ENCODE assay signal across 18 cellular contexts in genomic region chr16:11429823-11430222, GRCh38.
"Had no signal": no experiment of that assay in that cellular context is flagged by ENCODE, and none has a peak within 500 bp of the region (broad histone marks: within the 10 kb centered on the region; RNA-seq: fewer than 3 reads in every experiment).

No MANE protein-coding gene starts in this region.

- H3K36me3 ChIP-seq: thyroid gland had no signal

- ATAC-seq: foreskin keratinocyte; naive thymus-derived CD4-positive, alpha-beta T cell; SK-N-SH treated with all-trans-retinoic acid at 6 μM for 48 hours; stimulated activated naive CD8-positive, alpha-beta T cell treated with anti-CD3 and anti-CD28 coated beads, Interleukin-15, Interleukin-2, amounts not matched to agents 100 U/mL and 50 U/mL, for 24 hours had no signal

- H3K9me3 Mint-ChIP-seq: activated naive CD8-positive, alpha-beta T cell treated with anti-CD3 and anti-CD28 coated beads for 36 hours; neural crest cell had no signal

- H3K27ac ChIP-seq: epithelial cell of prostate, foreskin keratinocyte, thyroid gland had no signal

- H3K4me3 ChIP-seq: thyroid gland had no signal

- H3K4me3 Mint-ChIP-seq: activated naive CD8-positive, alpha-beta T cell treated with anti-CD3 and anti-CD28 coated beads for 36 hours; naive thymus-derived CD4-positive, alpha-beta T cell; neural crest cell had no signal

- H3K4me1 Mint-ChIP-seq: activated naive CD8-positive, alpha-beta T cell treated with anti-CD3 and anti-CD28 coated beads for 36 hours; neural crest cell had no signal

- H3K27me3 ChIP-seq: thyroid gland had no signal

- H3K27me3 Mint-ChIP-seq: activated naive CD8-positive, alpha-beta T cell treated with anti-CD3 and anti-CD28 coated beads for 36 hours had no signal

- H3K36me3 Mint-ChIP-seq: activated naive CD8-positive, alpha-beta T cell treated with anti-CD3 and anti-CD28 coated beads for 36 hours had no signal

- H3K27ac Mint-ChIP-seq: activated naive CD8-positive, alpha-beta T cell treated with anti-CD3 and anti-CD28 coated beads for 36 hours; naive thymus-derived CD4-positive, alpha-beta T cell had no signal

- DNase-seq: activated CD4-positive, alpha-beta T cell treated with anti-CD3 and anti-CD28 coated beads, Interleukin-2, amount 50 U/mL, for 4 hours; activated naive CD4-positive, alpha-beta T cell treated with Interleukin-2 at 50 U/mL for 16 hours; activated naive CD8-positive, alpha-beta T cell treated with anti-CD3 and anti-CD28 coated beads for 36 hours; activated T-cell treated with anti-CD3 and anti-CD28 coated beads, Interleukin-2, amount 50 U/mL, for 48 hours; amniotic stem cell; foreskin keratinocyte; hippocampal formation; kidney glomerular epithelial cell; mesenchymal stem cell; naive thymus-derived CD4-positive, alpha-beta T cell; stimulated activated CD4-positive, alpha-beta T cell treated with anti-CD3 and anti-CD28 coated beads, Interleukin-4, amount 100 ng/mL, for 24 hours; stimulated activated naive CD8-positive, alpha-beta T cell treated with anti-CD3 and anti-CD28 coated beads, Interleukin-15, Interleukin-2, amounts not matched to agents 100 U/mL and 50 U/mL, for 24 hours; substantia nigra; thyroid gland had no signal

- H3K9me3 ChIP-seq: thyroid gland had no signal

- H3K4me1 ChIP-seq: foreskin keratinocyte, thyroid gland had no signal

- FAIRE-seq: bronchial epithelial cell had no signal
